ENCODE assay signal across 8 cellular contexts in genomic region chr6:163406320-163406719, GRCh38. TPM values are rescaled to one million over a fixed set of nuclear protein-coding genes. Genes with fewer than 3 reads are reported as not detected.
DNase-seq lines count a peak whose midpoint lies in the region; ATAC-seq and FAIRE-seq lines count a peak whose summit lies in the region.

No MANE protein-coding gene starts in this region.

- intact Hi-C loops in dendritic cell treated with granulocyte-macrophage colony-stimulating factor and Interleukin-4, amounts not matched to agents 40 ng/mL and 50 ng/mL, for 4 days (cut with micrococcal nuclease): no loop called here
- intact Hi-C loops in sciatic nerve (cut with DNase I): no loop called here

- H3K27me3 Mint-ChIP-seq in dendritic cell treated with granulocyte-macrophage colony-stimulating factor and Interleukin-4, amounts not matched to agents 40 ng/mL and 50 ng/mL, for 4 days: no peaks in the 10 kb centered on the region

- peak overlapping the region; percentile 79 for H3K4me3 Mint-ChIP-seq in dendritic cell treated with granulocyte-macrophage colony-stimulating factor and Interleukin-4, amounts not matched to agents 40 ng/mL and 50 ng/mL, for 4 days

- H3K4me1 Mint-ChIP-seq in dendritic cell treated with granulocyte-macrophage colony-stimulating factor and Interleukin-4, amounts not matched to agents 40 ng/mL and 50 ng/mL, for 4 days (ENCODE audit: low read depth): peaks cover 69% of the 10 kb centered on the region

- no peak for FAIRE-seq in HTR-8/SVneo (lab: Jason Lieb, UNC)

- H3K36me3 Mint-ChIP-seq in dendritic cell treated with granulocyte-macrophage colony-stimulating factor and Interleukin-4, amounts not matched to agents 40 ng/mL and 50 ng/mL, for 4 days (ENCODE audit: low read depth): peaks cover 43% of the 10 kb centered on the region

- peak; percentile 3 for ATAC-seq in GM18870 (IDR thresholded peaks at IDR 0.05; ENCODE audit: unreplicated experiment)
- peak; percentile 12 for ATAC-seq in HG03103 (IDR thresholded peaks at IDR 0.05; ENCODE audit: low read depth, unreplicated experiment)
- ATAC-seq in sciatic nerve: peak; percentile 35

- DNase-seq in sciatic nerve (ENCODE audit: low spot score) (no peak), GM03348 (ENCODE audit: low spot score) (no peak), inferior parietal cortex (ENCODE audit: extremely low spot score) (no peak), cerebellar cortex (ENCODE audit: low spot score) (no peak), HTR-8/SVneo (ENCODE audit: insufficient read length, low spot score) (no peak)

- peak overlapping the region; percentile 99 for H3K27ac Mint-ChIP-seq in dendritic cell treated with granulocyte-macrophage colony-stimulating factor and Interleukin-4, amounts not matched to agents 40 ng/mL and 50 ng/mL, for 4 days

- no peaks in the 10 kb centered on the region for H3K9me3 Mint-ChIP-seq in dendritic cell treated with granulocyte-macrophage colony-stimulating factor and Interleukin-4, amounts not matched to agents 40 ng/mL and 50 ng/mL, for 4 days

RNA-seq across cellular contexts. Expression of gene QKI, which starts 8.2 kb away (rescaled TPM):
- 755 TPM for total RNA-seq in sciatic nerve
